In genomic region chr1:206685256-206685748, GRCh38 we compare ENCODE assay signal across 8 cellular contexts. TPM values are rescaled to one million over a fixed set of nuclear protein-coding genes. Genes with fewer than 3 reads are reported as not detected.
A peak's percentile ranks its signal among the peaks of the same experiment; 100 is the strongest.
DNase-seq lines count a peak whose midpoint lies in the region; ATAC-seq, FAIRE-seq and TF ChIP-seq lines count a peak whose summit lies in the region.

No MANE protein-coding gene starts in this region.

- ATAC-seq in K562 (peak; percentile 54), HG03520 (IDR thresholded peaks at IDR 0.05; ENCODE audit: unreplicated experiment) (no peak)

- no peaks in the 10 kb centered on the region for H3K9me3 ChIP-seq in DOHH2 (ENCODE audit: control insufficient read depth, insufficient read depth, low read length)
- no peaks in the 10 kb centered on the region for H3K9me3 ChIP-seq in HAP-1
- H3K9me3 ChIP-seq in K562 (replicated peaks; ENCODE audit: control insufficient read depth, insufficient read depth, low read depth, low read length): no peaks in the 10 kb centered on the region

- no peak for FAIRE-seq in K562 (lab: Jason Lieb, UNC)

- peaks cover 24% of the 10 kb centered on the region for H3F3A ChIP-seq in DOHH2 (ENCODE audit: control insufficient read depth, insufficient read depth)

- H3K27me3 ChIP-seq in DOHH2 (ENCODE audit: control insufficient read depth, low read length) (no peaks in the 10 kb centered on the region), HAP-1 (ENCODE audit: low read depth) (peaks cover 8% of the 10 kb centered on the region), K562 (ENCODE audit: control insufficient read depth in 2 of 2, insufficient read depth in 2 of 2, low read length in 2 of 2) (no peaks in the 10 kb centered on the region; a peak in 1 of 5 replicates)

- H3K27ac ChIP-seq in DOHH2 (ENCODE audit: low read depth, low read length) (peak overlapping the region; percentile 57), K562 (ENCODE audit: extremely low read depth, low read depth, low read length) (peak overlapping the region; percentile 80)

- CTCF ChIA-PET in K562 (lab: Yijun Ruan, JAX; ENCODE audit: low intra/inter-chr PET ratio): no interaction called here

- intact Hi-C loops in K562 (cut with micrococcal nuclease): no loop called here

- no peaks in the 10 kb centered on the region for H3K9me2 ChIP-seq in DOHH2 (replicated peaks; ENCODE audit: control insufficient read depth, low read length)

- peak in 1 of 2 experiments; percentile 44 for DNase-seq in HAP-1 (ENCODE audit: low spot score in 2 of 2)
- DNase-seq in RKO (ENCODE audit: low spot score): peak; percentile 79
- peak; percentile 60 to 77 (median 74) for DNase-seq in K562 (ENCODE audit: extremely low read depth in 1 of 4, low spot score in 3 of 4)
- peak; percentile 72 for DNase-seq in iPS-NIHi11 (ENCODE audit: low spot score)
- peak; percentile 46 for DNase-seq in stimulated activated CD4-positive, alpha-beta T cell treated with anti-CD3 and anti-CD28 coated beads, Interleukin-1b, Interleukin-23, amount 100 ng/mL, for 48 hours
- no peak for DNase-seq in DMS79 (lab: John Stamatoyannopoulos, UW)

- H2AFZ ChIP-seq in K562 (ENCODE audit: low read depth, low read length): peak overlapping the region; percentile 33; the same call in 1 of the 2 replicates

- in situ Hi-C loops in HAP-1 (cut with MboI; ENCODE audit: low sequenced_read_pairs) (no loop called here), K562 (cut with MboI) (no loop called here)

- POLR2A ChIA-PET in K562 (lab: Yijun Ruan, JAX): interaction anchor here (0.7 to 10.1 kb wide), 4 partner anchors 10 to 22 kb away, joined by 3 to 130 read pairs (median 4); no protein-coding TSS in a partner anchor

- TF ChIP-seq EP300 in K562 (IDR thresholded peaks at IDR 0.05; ENCODE audit: low read length): no peak

- no peaks in the 10 kb centered on the region for H3K36me3 ChIP-seq in DOHH2 (ENCODE audit: control insufficient read depth, low read length)
- H3K36me3 ChIP-seq in HAP-1 (replicated peaks): no peaks in the 10 kb centered on the region
- H3K36me3 ChIP-seq in K562 (ENCODE audit: control insufficient read depth, insufficient read depth, low read length): peaks cover 10% of the 10 kb centered on the region; the same call in 1 of the 3 replicates

- 0% methylated on average over 19 of the region's 60 CpGs for WGBS in K562 (ENCODE audit: insufficient coverage, low coverage, missing lambda C conversion rate)

- H3K4me2 ChIP-seq in DOHH2 (ENCODE audit: low read length) (peak overlapping the region; percentile 84), K562 (ENCODE audit: insufficient read depth, low read length) (peak overlapping the region; percentile 89)

- peaks cover 12% of the 10 kb centered on the region for H3K9me1 ChIP-seq in K562 (ENCODE audit: control insufficient read depth, insufficient read depth, low read length)

- no peak for TF ChIP-seq POLR2A in K562 (conservative IDR thresholded peaks at IDR 0.05)

- no TSS peak for BruUV-seq in K562 (replicated peaks; lab: Mats Ljungman, UMichigan)

- H3K4me1 ChIP-seq in DOHH2 (ENCODE audit: control insufficient read depth, low read length): peaks cover 56% of the 10 kb centered on the region
- peaks cover 18% of the 10 kb centered on the region for H3K4me1 ChIP-seq in HAP-1
- H3K4me1 ChIP-seq in K562 (replicated peaks in 1 of 2; ENCODE audit: control insufficient read depth in 2 of 2, insufficient read depth in 2 of 2, low read length in 2 of 2): peaks cover 36 to 61% of the 10 kb centered on the region in 2 experiments

- no peaks in the 10 kb centered on the region for H4K20me1 ChIP-seq in DOHH2 (ENCODE audit: control insufficient read depth, insufficient read depth, low read depth, low read length)
- peaks cover 33% of the 10 kb centered on the region for H4K20me1 ChIP-seq in K562 (replicated peaks; ENCODE audit: control insufficient read depth, insufficient read depth, low read length)

- TF ChIP-seq CTCF in DOHH2 (IDR thresholded peaks at IDR 0.05; ENCODE audit: low read depth, low read length, poor library complexity, severe bottlenecking) (no peak), K562 (IDR thresholded peaks at IDR 0.05 in 2 of 3, conservative IDR thresholded peaks at IDR 0.05 in 1 of 3; ENCODE audit: insufficient read depth in 2 of 3, low read depth in 1 of 3, low read length in 3 of 3) (no peak)

- peaks cover 45% of the 10 kb centered on the region for H3K79me2 ChIP-seq in DOHH2 (ENCODE audit: control insufficient read depth, low read length)
- peaks cover 51% of the 10 kb centered on the region for H3K79me2 ChIP-seq in K562 (ENCODE audit: control insufficient read depth, insufficient read depth, low read length)

- peak overlapping the region; percentile 81 for H3K4me3 ChIP-seq in DOHH2 (ENCODE audit: low read length)
- H3K4me3 ChIP-seq in HAP-1: peak overlapping the region; percentile 70
- peak overlapping the region; percentile 69 for H3K4me3 ChIP-seq in K562

- TF ChIP-seq RAD21 in K562 (CRISPR knock-in tag; conservative IDR thresholded peaks at IDR 0.05 in 1 of 2, IDR thresholded peaks at IDR 0.05 in 1 of 2): no peak

- peak overlapping the region; percentile 74 to 91 for H3K9ac ChIP-seq in K562 (ENCODE audit: insufficient read depth in 1 of 2, low read depth in 2 of 2, low read length in 2 of 2)

TF ChIP-seq in K562, 482 proteins besides CTCF, POLR2A, EP300 and RAD21 (continues in another document):
- TF ChIP-seq, protein P1, sequence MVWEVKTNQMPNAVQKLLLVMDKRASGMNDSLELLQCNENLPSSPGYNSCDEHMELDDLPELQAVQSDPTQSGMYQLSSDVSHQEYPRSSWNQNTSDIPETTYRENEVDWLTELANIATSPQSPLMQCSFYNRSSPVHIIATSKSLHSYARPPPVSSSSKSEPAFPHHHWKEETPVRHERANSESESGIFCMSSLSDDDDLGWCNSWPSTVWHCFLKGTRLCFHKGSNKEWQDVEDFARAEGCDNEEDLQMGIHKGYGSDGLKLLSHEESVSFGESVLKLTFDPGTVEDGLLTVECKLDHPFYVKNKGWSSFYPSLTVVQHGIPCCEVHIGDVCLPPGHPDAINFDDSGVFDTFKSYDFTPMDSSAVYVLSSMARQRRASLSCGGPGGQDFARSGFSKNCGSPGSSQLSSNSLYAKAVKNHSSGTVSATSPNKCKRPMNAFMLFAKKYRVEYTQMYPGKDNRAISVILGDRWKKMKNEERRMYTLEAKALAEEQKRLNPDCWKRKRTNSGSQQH (CRISPR knock-in tag; IDR thresholded peaks at IDR 0.05): no peak
- no peak for TF ChIP-seq MIER1 (IDR thresholded peaks at IDR 0.05; ENCODE audit: low read depth)
- peak; percentile 49 for TF ChIP-seq RBBP5 (IDR thresholded peaks at IDR 0.05; ENCODE audit: borderline replicate concordance, insufficient read depth, low read length, poor library complexity, severe bottlenecking)
- 0 out of 4 replicates have a peak, but pooled peaks of 1 of the 2 experiments have one; percentile 0 for TF ChIP-seq MAZ (CRISPR knock-in tag; conservative IDR thresholded peaks at IDR 0.05 in 1 of 2, IDR thresholded peaks at IDR 0.05 in 1 of 2)
- peak; percentile 27 to 46; a peak in 2 of 4 replicates for TF ChIP-seq SIN3A (IDR thresholded peaks at IDR 0.05; ENCODE audit: borderline replicate concordance in 2 of 2, control insufficient read depth in 1 of 2, low read depth in 2 of 2, low read length in 2 of 2)
- TF ChIP-seq FOSL1 (tag; conservative IDR thresholded peaks at IDR 0.05): peak; percentile 57; the same call in 1 of the 2 replicates
- peak; percentile 10 for TF ChIP-seq CCNT2 (IDR thresholded peaks at IDR 0.05; ENCODE audit: borderline replicate concordance, extremely low read depth, insufficient read length, low read depth, low read length)

RNA-seq across cellular contexts. Expression of gene MAPKAPK2, which starts 0.6 kb away (rescaled TPM):
- 70.6 and 157 TPM in 2 replicates for total RNA-seq in K562 (2011; cell fraction: chromatin; rRNA removed; ENCODE audit: low replicate concordance)
- 89.5 and 98.9 TPM in 2 replicates for total RNA-seq in K562 (2011; cell fraction: nucleolus; rRNA removed)
- 74.0 and 80.4 TPM in 2 replicates for total RNA-seq in K562 (2011; cell fraction: nucleoplasm; rRNA removed)
- total RNA-seq in K562 (2014; rRNA removed) (52.1 and 57.2 TPM in 2 replicates), K562 (2014; rRNA removed; fragmentation: Illumina TruSeq; extraction: Trizol) (36.1 and 36.6 TPM in 2 replicates), K562 (2015; rRNA removed; fragmentation: Illumina TruSeq; extraction: Trizol) (33.3 and 35.6 TPM in 2 replicates), K562 (2021) (81.3 and 94.2 TPM in 2 replicates)
- polyA plus RNA-seq in K562 (2011; rRNA removed) (66.5 and 72.1 TPM in 2 replicates), K562 (2014; fragmentation: Illumina TruSeq; extraction: Trizol) (73.6 and 78.3 TPM in 2 replicates), K562 (2014; fragmentation: Nextera tagmentation; extraction: Ambion mirVana) (1 to 10 TPM in 1 of 2 experiments, under 1 TPM in 1; 0.63 to 1.3 TPM), K562 (2014; rRNA removed) (53.4 and 57.2 TPM in 2 replicates)
- polyA plus RNA-seq in K562 (2011; cell fraction: cytosol; rRNA removed): 68.3 and 74.8 TPM in 2 replicates
- polyA plus RNA-seq in K562 (2011; cell fraction: nucleus; rRNA removed): 140 and 167 TPM in 2 replicates
- polyA plus RNA-seq in K562 (2012): 53.3 and 64.1 TPM in 2 replicates
- 48.3 and 60.9 TPM in 2 replicates for polyA minus RNA-seq in K562 (2011; rRNA and poly(A)+ RNA removed)
- polyA minus RNA-seq in K562 (2011; cell fraction: cytosol; rRNA and poly(A)+ RNA removed): 37.6 and 41.0 TPM in 2 replicates
- 30.2 and 35.1 TPM in 2 replicates for polyA minus RNA-seq in K562 (2011; cell fraction: nucleus; rRNA and poly(A)+ RNA removed)

RNA-seq across cellular contexts. Expression of gene DYRK3, which starts 50.0 kb away (rescaled TPM):
- 39.6 and 56.6 TPM in 2 replicates for total RNA-seq in K562 (2011; cell fraction: chromatin; rRNA removed; ENCODE audit: low replicate concordance)
- total RNA-seq in K562 (2011; cell fraction: nucleolus; rRNA removed): 27.2 and 29.9 TPM in 2 replicates
- 31.7 and 33.1 TPM in 2 replicates for total RNA-seq in K562 (2011; cell fraction: nucleoplasm; rRNA removed)
- total RNA-seq in K562 (2014; rRNA removed): 22.5 and 33.6 TPM in 2 replicates
- total RNA-seq in K562 (2014; rRNA removed; fragmentation: Illumina TruSeq; extraction: Trizol): 29.6 and 31.0 TPM in 2 replicates
- total RNA-seq in K562 (2015; rRNA removed; fragmentation: Illumina TruSeq; extraction: Trizol): 23.3 and 25.7 TPM in 2 replicates
- total RNA-seq in K562 (2021): 30.2 and 31.6 TPM in 2 replicates
- 30.8 and 33.7 TPM in 2 replicates for polyA plus RNA-seq in K562 (2011; rRNA removed)
- polyA plus RNA-seq in K562 (2011; cell fraction: cytosol; rRNA removed): 14.5 and 17.4 TPM in 2 replicates
- polyA plus RNA-seq in K562 (2011; cell fraction: nucleus; rRNA removed): 20.4 and 23.2 TPM in 2 replicates
- 17.0 and 17.6 TPM in 2 replicates for polyA plus RNA-seq in K562 (2012)
- 24.8 and 30.2 TPM in 2 replicates for polyA plus RNA-seq in K562 (2014; fragmentation: Illumina TruSeq; extraction: Trizol)
- 1 to 10 TPM; 4.5 to 5.2 TPM for polyA plus RNA-seq in K562 (2014; fragmentation: Nextera tagmentation; extraction: Ambion mirVana)
- polyA plus RNA-seq in K562 (2014; rRNA removed): 16.3 and 20.2 TPM in 2 replicates
- polyA minus RNA-seq in K562 (2011; rRNA and poly(A)+ RNA removed): 52.0 and 59.7 TPM in 2 replicates
- polyA minus RNA-seq in K562 (2011; cell fraction: cytosol; rRNA and poly(A)+ RNA removed): 21.9 and 25.0 TPM in 2 replicates
- polyA minus RNA-seq in K562 (2011; cell fraction: nucleus; rRNA and poly(A)+ RNA removed): 13.9 and 20.9 TPM in 2 replicates
